Comparison of ENCODE assay signal across 24 cellular contexts in the genomic region with DNA sequence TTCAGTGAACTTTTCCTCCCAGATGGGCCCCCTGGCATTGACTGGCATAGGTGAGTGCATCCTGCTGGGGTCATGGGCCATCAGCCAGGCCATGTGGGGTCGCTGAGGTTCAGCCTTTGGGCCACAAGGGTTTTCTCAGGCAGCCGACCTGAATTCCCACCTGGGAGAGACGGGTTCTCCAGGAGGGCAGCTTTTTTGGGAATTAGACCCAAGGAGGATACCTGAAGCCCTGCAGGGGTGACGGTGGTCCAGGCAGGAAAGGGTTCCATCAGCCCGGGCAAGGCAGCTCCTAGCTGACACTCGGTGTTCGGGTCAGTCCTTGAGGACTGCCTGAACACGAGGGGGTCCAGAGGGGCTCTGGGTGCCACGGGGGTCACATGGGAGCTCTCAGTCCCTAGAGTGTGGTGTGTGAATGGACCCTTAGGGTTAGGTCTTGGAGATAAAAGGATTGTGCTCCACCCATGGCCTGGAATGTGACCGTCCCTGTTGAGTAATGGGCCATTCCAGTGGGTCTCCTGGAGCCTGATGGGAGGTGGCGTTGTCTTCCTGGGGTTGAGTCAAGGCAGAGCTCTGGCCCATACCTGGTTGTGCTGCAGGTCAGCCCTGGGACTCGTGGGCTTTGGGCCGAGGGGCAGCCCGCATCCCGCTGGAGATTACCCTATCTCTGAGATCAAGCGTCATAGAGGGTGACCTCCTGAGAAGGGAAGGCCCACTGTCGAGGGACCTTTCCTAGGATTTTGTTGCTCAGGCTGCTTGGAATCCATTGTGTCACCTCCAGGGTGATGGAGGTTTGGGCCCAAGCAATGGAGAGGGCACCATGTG.
DNase-seq lines count a peak whose midpoint lies in the region; ATAC-seq, FAIRE-seq and TF ChIP-seq lines count a peak whose summit lies in the region.
"Had no signal": no experiment of that assay in that cellular context is flagged by ENCODE, and none has a peak within 500 bp of the region (broad histone marks: within the 10 kb centered on the region; RNA-seq: fewer than 3 reads in every experiment).

No MANE protein-coding gene starts in this region.

- no peaks in the 10 kb centered on the region for H3K9me2 ChIP-seq in OCI-LY7 (ENCODE audit: insufficient read depth, low read length)

- no peaks in the 10 kb centered on the region for H3K27me3 ChIP-seq in bronchial epithelial cell (ENCODE audit: control insufficient read depth, insufficient read depth, low read length)
- no peaks in the 10 kb centered on the region for H3K27me3 ChIP-seq in testis
- no peaks in the 10 kb centered on the region for H3K27me3 ChIP-seq in A673 (replicated peaks; ENCODE audit: insufficient read depth, low read depth, low read length, poor library complexity)
- H3K27me3 ChIP-seq: gastrocnemius medialis, stomach had no signal

- no peaks in the 10 kb centered on the region for H3K4me1 Mint-ChIP-seq in mesothelial cell of epicardium
- H3K4me1 Mint-ChIP-seq: activated CD4-positive, alpha-beta T cell treated with anti-CD3 and anti-CD28 coated beads, Interleukin-2, amount 10 ng/mL, durations not matched to agents 24 days and 14 days; brain had no signal

- no peak overlapping the region for H2AFZ ChIP-seq in OCI-LY7 (ENCODE audit: low read length)

- no peaks in the 10 kb centered on the region for H3K27me3 Mint-ChIP-seq in mesothelial cell of epicardium (ENCODE audit: low read depth)
- H3K27me3 Mint-ChIP-seq: activated CD4-positive, alpha-beta T cell treated with anti-CD3 and anti-CD28 coated beads, Interleukin-2, amount 10 ng/mL, durations not matched to agents 24 days and 14 days; brain; dendritic cell treated with granulocyte-macrophage colony-stimulating factor and Interleukin-4, amounts not matched to agents 40 ng/mL and 50 ng/mL, for 4 days had no signal

- POLR2A ChIA-PET in OCI-LY7 (lab: Charles Lee) (no interaction called here), A673 (lab: Charles Lee; ENCODE audit: low non-redundant PET) (no interaction called here)

- peak; percentile 91 for FAIRE-seq in bronchial epithelial cell (lab: Jason Lieb, UNC)
- FAIRE-seq: TTC549 had no signal

- no peak overlapping the region for H3K27ac Mint-ChIP-seq in mesothelial cell of epicardium
- H3K27ac Mint-ChIP-seq: activated CD4-positive, alpha-beta T cell treated with anti-CD3 and anti-CD28 coated beads, Interleukin-2, amount 10 ng/mL, durations not matched to agents 24 days and 14 days; activated naive CD4-positive, alpha-beta T cell treated with anti-CD3 and anti-CD28 coated beads, Interleukin-2, amount 50 U/mL, for 72 hours; brain; dendritic cell treated with granulocyte-macrophage colony-stimulating factor and Interleukin-4, amounts not matched to agents 40 ng/mL and 50 ng/mL, for 4 days had no signal

- H3K4me3 ChIP-seq in bronchial epithelial cell (ENCODE audit: low read depth, low read length) (no peak overlapping the region), testis (no peak overlapping the region), OCI-LY7 (ENCODE audit: low read depth, low read length, poor library complexity, severe bottlenecking) (no peak overlapping the region), A673 (ENCODE audit: low read depth, low read length, poor library complexity, severe bottlenecking) (no peak overlapping the region)
- H3K4me3 ChIP-seq: gastrocnemius medialis, skin epidermis, stomach had no signal

- WGBS in testis, 2 donors = 84 to 86% methylated on average over 8 to 17 of the region's 17 CpGs

- H4K20me1 ChIP-seq in OCI-LY7 (ENCODE audit: insufficient read depth, low read length) = no peaks in the 10 kb centered on the region

- intact Hi-C loops in testis (cut with DNase I; ENCODE audit: low total_unique reads) (no loop called here), OCI-LY7 (cut with micrococcal nuclease; ENCODE audit: unreplicated experiment) (no loop called here), A673 (cut with micrococcal nuclease; ENCODE audit: unreplicated experiment) (no loop called here)

- no peaks in the 10 kb centered on the region for H3K79me2 ChIP-seq in OCI-LY7 (ENCODE audit: insufficient read depth, low read depth, low read length)

- H3K9me3 Mint-ChIP-seq in mesothelial cell of epicardium = peaks cover 15% of the 10 kb centered on the region

- H3K4me1 ChIP-seq in testis (no peaks in the 10 kb centered on the region), OCI-LY7 (ENCODE audit: insufficient read depth, low read length, poor library complexity, severe bottlenecking) (no peaks in the 10 kb centered on the region), A673 (ENCODE audit: insufficient read depth, low read length, poor library complexity, severe bottlenecking) (no peaks in the 10 kb centered on the region)
- H3K4me1 ChIP-seq: gastrocnemius medialis, stomach had no signal

- TF ChIP-seq CTCF in bronchial epithelial cell (IDR thresholded peaks at IDR 0.05; ENCODE audit: insufficient read depth, low read length, severe bottlenecking) (no peak), mesothelial cell of epicardium (IDR thresholded peaks at IDR 0.05; ENCODE audit: unreplicated experiment) (no peak), testis (IDR thresholded peaks at IDR 0.05) (no peak), OCI-LY7 (conservative IDR thresholded peaks at IDR 0.05; ENCODE audit: low read length) (no peak), A673 (conservative IDR thresholded peaks at IDR 0.05; ENCODE audit: low read depth, low read length) (no peak)

- BruUV-seq in OCI-LY7 (replicated peaks; lab: Mats Ljungman, UMichigan) = no TSS peak
- BruUV-seq in A673 (replicated peaks; lab: Mats Ljungman, UMichigan) = no TSS peak

- H3K9me3 ChIP-seq in testis (no peaks in the 10 kb centered on the region), OCI-LY7 (ENCODE audit: low read length) (no peaks in the 10 kb centered on the region), A673 (ENCODE audit: low read depth, low read length, poor library complexity, severe bottlenecking) (peaks cover 40% of the 10 kb centered on the region)
- H3K9me3 ChIP-seq: gastrocnemius medialis had no signal

- CTCF ChIA-PET in OCI-LY7 (lab: Charles Lee; ENCODE audit: unreplicated experiment) (no interaction called here), A673 (lab: Charles Lee) (no interaction called here)

- TF ChIP-seq POLR2A in testis (IDR thresholded peaks at IDR 0.05) = no peak

- H3K36me3 ChIP-seq in bronchial epithelial cell (ENCODE audit: control insufficient read depth, insufficient read depth, low read length) (no peaks in the 10 kb centered on the region), testis (ENCODE audit: low read depth, missing control alignments) (no peaks in the 10 kb centered on the region), OCI-LY7 (ENCODE audit: insufficient read depth, low read length) (no peaks in the 10 kb centered on the region), A673 (ENCODE audit: insufficient read depth, low read length, poor library complexity, severe bottlenecking) (no peaks in the 10 kb centered on the region)
- H3K36me3 ChIP-seq: gastrocnemius medialis had no signal

- ATAC-seq in HG02678 (IDR thresholded peaks at IDR 0.05; ENCODE audit: unreplicated experiment) = no peak
- ATAC-seq: activated naive CD4-positive, alpha-beta T cell treated with anti-CD3 and anti-CD28 coated beads, Interleukin-2, amount 50 U/mL, for 72 hours; gastrocnemius medialis; left lobe of liver had no signal

- H3K27ac ChIP-seq in testis = no peak overlapping the region
- H3K27ac ChIP-seq in OCI-LY7 (ENCODE audit: low read depth, low read length, poor library complexity, severe bottlenecking) = no peak overlapping the region
- H3K27ac ChIP-seq in A673 (ENCODE audit: low read depth, low read length, poor library complexity, severe bottlenecking) = no peak overlapping the region
- H3K27ac ChIP-seq: epithelial cell of prostate, gastrocnemius medialis, skin epidermis, stomach had no signal

- no peak overlapping the region for H3K4me3 Mint-ChIP-seq in mesothelial cell of epicardium
- H3K4me3 Mint-ChIP-seq: activated CD4-positive, alpha-beta T cell treated with anti-CD3 and anti-CD28 coated beads, Interleukin-2, amount 10 ng/mL, durations not matched to agents 24 days and 14 days; brain; dendritic cell treated with granulocyte-macrophage colony-stimulating factor and Interleukin-4, amounts not matched to agents 40 ng/mL and 50 ng/mL, for 4 days had no signal

- H3K4me2 ChIP-seq in OCI-LY7 (ENCODE audit: low read length) = no peak overlapping the region

- peak; percentile 31 for DNase-seq in activated effector memory CD4-positive, alpha-beta T cell treated with anti-CD3 and anti-CD28 coated beads, Interleukin-2, amount 50 U/mL, for 16 hours
- DNase-seq in activated effector memory CD4-positive, alpha-beta T cell treated with Interleukin-2 at 50 U/mL for 16 hours = no peak
- no peak for DNase-seq in bronchial epithelial cell (ENCODE audit: low read depth)
- peak; percentile 6 to 35 for DNase-seq in mesothelial cell of epicardium (ENCODE audit: low spot score in 2 of 2, unreplicated experiment in 2 of 2)
- DNase-seq in testis = peak; percentile 5
- DNase-seq in OCI-LY7 (ENCODE audit: low spot score) = no peak
- no peak for DNase-seq in A673 (ENCODE audit: low spot score)
- DNase-seq: ACHN; activated CD4-positive, alpha-beta T cell treated with anti-CD3 and anti-CD28 coated beads, Interleukin-2, amount 10 ng/mL, durations not matched to agents 24 days and 14 days; C1 segment of cervical spinal cord; GOT3; NCI-H2029 treated with DMSO at 0.1 percent for 48 hours; NCI-H446 treated with DMSO at 0.1 percent for 48 hours; stimulated activated CD4-positive, alpha-beta T cell treated with anti-CD3 and anti-CD28 coated beads, Interleukin-2, amount 100 ng/mL, for 48 hours had no signal

- H3K36me3 Mint-ChIP-seq in mesothelial cell of epicardium = no peaks in the 10 kb centered on the region

Comparison
In these comparisons a context has a peak if more than half of its experiments do, and no peak if none do; other contexts are left out.
1. DNase-seq: peak in activated effector memory CD4-positive, alpha-beta T cell treated with anti-CD3 and anti-CD28 coated beads, Interleukin-2, amount 50 U/mL, for 16 hours (single experiment), mesothelial cell of epicardium (2 of 2) and testis (single experiment); none in activated effector memory CD4-positive, alpha-beta T cell treated with Interleukin-2 at 50 U/mL for 16 hours (single experiment), bronchial epithelial cell (single experiment), OCI-LY7 (single experiment) and A673 (single experiment).